In the genomic region with DNA sequence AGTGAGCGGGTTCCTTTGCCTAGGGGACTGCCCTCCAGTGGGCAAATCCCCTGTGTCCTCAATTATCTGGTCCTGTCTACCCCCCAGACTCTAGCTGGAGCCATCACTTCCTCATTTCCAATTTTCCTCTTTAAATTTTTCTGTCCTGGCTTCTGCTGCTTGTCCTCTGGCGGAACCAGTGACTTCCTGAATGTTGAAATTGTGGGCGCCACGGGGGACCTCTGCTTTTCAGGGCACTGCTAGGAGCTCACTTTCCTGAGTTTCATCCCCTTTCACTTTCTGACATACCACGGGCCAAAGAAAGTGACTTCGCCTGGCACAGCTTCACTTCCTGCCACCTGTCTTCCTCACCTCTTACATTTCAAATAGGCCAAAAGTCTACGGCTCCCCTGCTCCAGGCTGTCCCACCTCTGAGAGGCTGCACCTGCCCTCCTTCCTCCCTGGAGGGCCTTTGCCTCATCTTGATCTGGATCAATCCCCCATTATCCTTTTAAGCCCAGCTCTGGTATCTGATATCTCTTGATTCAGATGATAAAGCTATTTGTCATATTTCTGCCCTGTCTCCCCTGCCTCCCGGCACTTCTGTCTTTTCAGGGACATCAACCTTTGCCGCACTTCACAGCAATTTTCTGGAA, we compare ENCODE assay signal across 21 cellular contexts. TPM values are rescaled to one million over a fixed set of nuclear protein-coding genes. Genes with fewer than 3 reads are reported as not detected.
DNase-seq lines count a peak whose midpoint lies in the region; ATAC-seq and TF ChIP-seq lines count a peak whose summit lies in the region.
"Had no signal": no experiment of that assay in that cellular context is flagged by ENCODE, and none has a peak within 500 bp of the region (broad histone marks: within the 10 kb centered on the region; RNA-seq: fewer than 3 reads in every experiment).

No MANE protein-coding gene starts in this region.

- H3K4me1 ChIP-seq in psoas muscle (no peaks in the 10 kb centered on the region), colonic mucosa (no peaks in the 10 kb centered on the region)
- H3K4me1 ChIP-seq: body of pancreas, esophagus squamous epithelium, parathyroid adenoma had no signal

- peaks cover 0 to 2% (median 0%) of the 10 kb centered on the region in 3 donors for H3K27me3 ChIP-seq in psoas muscle (ENCODE audit: insufficient read depth in 3 of 3, low read length in 2 of 3)
- H3K27me3 ChIP-seq in colonic mucosa: no peaks in the 10 kb centered on the region
- H3K27me3 ChIP-seq: body of pancreas had no signal

- H3K36me3 ChIP-seq in psoas muscle (ENCODE audit: insufficient read depth in 1 of 2, low read depth in 1 of 2): no peaks in the 10 kb centered on the region
- no peaks in the 10 kb centered on the region for H3K36me3 ChIP-seq in colonic mucosa
- H3K36me3 ChIP-seq: esophagus squamous epithelium had no signal

- 63 to 70% (median 66%) methylated on average over 9 of the region's 9 CpGs for WGBS in psoas muscle, 3 donors

- TF ChIP-seq CTCF in psoas muscle (IDR thresholded peaks at IDR 0.05) (no peak), colonic mucosa (IDR thresholded peaks at IDR 0.05) (no peak)

- ATAC-seq in left cardiac atrium (peak; percentile 38 to 56), psoas muscle (no peak), HG03108 (IDR thresholded peaks at IDR 0.05; ENCODE audit: unreplicated experiment) (no peak)
- ATAC-seq: body of pancreas had no signal

- intact Hi-C loops in left cardiac atrium (cut with DNase I): no loop called here
- intact Hi-C loops in psoas muscle (cut with DNase I): no loop called here
- intact Hi-C loops in colonic mucosa (cut with DNase I): no loop called here

- no peak overlapping the region for H3K9ac ChIP-seq in colonic mucosa (ENCODE audit: low read depth in 2 of 2, low read length in 2 of 2)
- H3K9ac ChIP-seq: parathyroid adenoma had no signal

- DNase-seq in GF-D8 (lab: John Stamatoyannopoulos, UW): peak; percentile 52
- DNase-seq in NOMO-1 treated with dmso at 0.1 percent for 144 hours (lab: John Stamatoyannopoulos, UW; ENCODE audit: unreplicated experiment): peak; percentile 89
- DNase-seq in left cardiac atrium: peak; percentile 45
- DNase-seq in psoas muscle: peak; percentile 40 to 52
- DNase-seq in NCI-H2029 treated with DMSO at 0.1 percent for 48 hours (lab: John Stamatoyannopoulos, UW): no peak
- no peak for DNase-seq in colonic mucosa
- no peak for DNase-seq in NCI-H1105 (lab: John Stamatoyannopoulos, UW)
- DNase-seq: activated CD4-positive, CD25-positive, alpha-beta regulatory T cell treated with anti-CD3 and anti-CD28 coated beads, Interleukin-2, amount 50 U/mL, for 72 hours; activated naive CD4-positive, alpha-beta T cell treated with Interleukin-2 at 50 U/mL for 16 hours; DND-41; esophagus squamous epithelium; GOT3; NCI-H2029; NCI-H526; stimulated activated CD4-positive, alpha-beta T cell treated with anti-CD3 and anti-CD28 coated beads, Interleukin-15, amount 100 ng/mL, for 24 hours had no signal

- no peak overlapping the region for H3K27ac ChIP-seq in psoas muscle
- no peak overlapping the region for H3K27ac ChIP-seq in colonic mucosa
- H3K27ac ChIP-seq: body of pancreas, esophagus squamous epithelium, parathyroid adenoma had no signal

- H3K4me3 ChIP-seq in psoas muscle (no peak overlapping the region), colonic mucosa (no peak overlapping the region)
- H3K4me3 ChIP-seq: body of pancreas, esophagus squamous epithelium had no signal

- H3K9me3 ChIP-seq in psoas muscle (no peaks in the 10 kb centered on the region), colonic mucosa (no peaks in the 10 kb centered on the region)
- H3K9me3 ChIP-seq: body of pancreas, esophagus squamous epithelium had no signal

RNA-seq across cellular contexts. Expression of a gene that starts 1.4 kb away (rescaled TPM):
- total RNA-seq in left cardiac atrium (10 to 100 TPM; 34.5 to 97.0 TPM), psoas muscle (1 to 10 TPM; 1.6 to 5.8 (median 3.5) TPM), colonic mucosa (1 to 10 TPM in 1 of 2 donors, under 1 TPM in 1; 0.77 to 3.7 TPM)
- polyA plus RNA-seq in psoas muscle: 1 to 10 TPM in 2 of 3 donors, under 1 TPM in 1; 0.18 to 6.1 (median 2.6) TPM
- total RNA-seq: dermis microvascular lymphatic vessel endothelial cell; RPMI7951; T-helper 2 cell treated with Interferon-gamma antibody and Interleukin-4, amounts not matched to agents 100 ng/mL and 5 ng/mL, for 36 hours had no signal

Comparison
In these comparisons a context has a peak if more than half of its experiments do, and no peak if none do; other contexts are left out.
1. DNase-seq: peak in GF-D8 (single experiment), NOMO-1 treated with dmso at 0.1 percent for 144 hours (single experiment), left cardiac atrium (single experiment) and psoas muscle (2 of 2); none in NCI-H2029 treated with DMSO at 0.1 percent for 48 hours (single experiment), colonic mucosa (single experiment) and NCI-H1105 (single experiment).
2. ATAC-seq: peak in left cardiac atrium (2 of 2); none in psoas muscle (0 of 4) and HG03108 (single experiment).
3. RNA of a gene that starts 1.4 kb away (total RNA-seq): 34.5 to 97.0 TPM in left cardiac atrium; 1.6 to 5.8 TPM in psoas muscle and 0.77 to 3.7 TPM in colonic mucosa; every median in the first group is over 4 times any median in the second.